11 cellular contexts compared by ENCODE assay signal in genomic region chr9:136343121-136343883, GRCh38. TPM values are rescaled to one million over a fixed set of nuclear protein-coding genes. Genes with fewer than 3 reads are reported as not detected.
DNase-seq lines count a peak whose midpoint lies in the region; ATAC-seq and TF ChIP-seq lines count a peak whose summit lies in the region.
"Had no signal": no experiment of that assay in that cellular context is flagged by ENCODE, and none has a peak within 500 bp of the region (broad histone marks: within the 10 kb centered on the region; RNA-seq: fewer than 3 reads in every experiment).

No MANE protein-coding gene starts in this region.

- no peak for TF ChIP-seq CTCF in BE2C (IDR thresholded peaks at IDR 0.05; ENCODE audit: low read depth, low read length)

- H3K27me3 Mint-ChIP-seq in activated naive CD4-positive, alpha-beta T cell treated with anti-CD3 and anti-CD28 coated beads for 36 hours (ENCODE audit: low read depth) = no peaks in the 10 kb centered on the region
- H3K27me3 Mint-ChIP-seq: effector memory CD8-positive, alpha-beta T cell had no signal

- H3K27ac Mint-ChIP-seq in activated naive CD4-positive, alpha-beta T cell treated with anti-CD3 and anti-CD28 coated beads for 36 hours = no peak overlapping the region
- H3K27ac Mint-ChIP-seq: effector memory CD8-positive, alpha-beta T cell; immature natural killer cell had no signal

- H3K27me3 ChIP-seq in BE2C (no peaks in the 10 kb centered on the region), duodenal mucosa (ENCODE audit: control insufficient read depth in 1 of 2, insufficient read depth in 2 of 2, low read length in 2 of 2) (no peaks in the 10 kb centered on the region)

- H3K36me3 ChIP-seq in BE2C = peaks cover 19% of the 10 kb centered on the region
- H3K36me3 ChIP-seq in duodenal mucosa (ENCODE audit: control insufficient read depth in 1 of 2, insufficient read depth in 2 of 2, low read length in 2 of 2) = no peaks in the 10 kb centered on the region
- H3K36me3 ChIP-seq in mesodermal cell (ENCODE audit: control insufficient read depth, insufficient read depth, low read length) = peaks cover 35% of the 10 kb centered on the region

- no peaks in the 10 kb centered on the region for H3K9me3 Mint-ChIP-seq in activated naive CD4-positive, alpha-beta T cell treated with anti-CD3 and anti-CD28 coated beads for 36 hours
- H3K9me3 Mint-ChIP-seq: effector memory CD8-positive, alpha-beta T cell; immature natural killer cell had no signal

- 69 to 83% methylated on average over 18 to 23 of the region's 23 CpGs for WGBS in mesodermal cell (ENCODE audit: insufficient coverage in 2 of 2), 2 experiments

- peak overlapping the region; percentile 22; the same call in 1 of the 2 replicates for H3K4me3 ChIP-seq in BE2C (ENCODE audit: low read depth, low read length)
- peak overlapping the region; percentile 32 to 43 for H3K4me3 ChIP-seq in duodenal mucosa (ENCODE audit: low read depth in 1 of 2, low read length in 2 of 2)
- no peak overlapping the region for H3K4me3 ChIP-seq in mesodermal cell (ENCODE audit: extremely low read depth, insufficient read depth, low read length, poor library complexity, severe bottlenecking)

- no peaks in the 10 kb centered on the region for H3K9me3 ChIP-seq in BE2C
- H3K9me3 ChIP-seq in duodenal mucosa (ENCODE audit: control insufficient read depth in 1 of 2, low read length in 2 of 2) = no peaks in the 10 kb centered on the region
- H3K9me3 ChIP-seq in mesodermal cell (ENCODE audit: control insufficient read depth, low read length) = no peaks in the 10 kb centered on the region

- no peaks in the 10 kb centered on the region for H3K4me1 Mint-ChIP-seq in activated naive CD4-positive, alpha-beta T cell treated with anti-CD3 and anti-CD28 coated beads for 36 hours (ENCODE audit: low read depth)

- DNase-seq in BE2C (no peak), NOMO-1 treated with dmso at 0.1 percent for 144 hours (lab: John Stamatoyannopoulos, UW; ENCODE audit: unreplicated experiment) (no peak)
- DNase-seq in activated naive CD4-positive, alpha-beta T cell treated with anti-CD3 and anti-CD28 coated beads for 36 hours = no peak
- DNase-seq: activated gamma-delta T cell, GF-D8, NCI-H2081 treated with DMSO at 0.1 percent for 48 hours had no signal

- H3K4me3 Mint-ChIP-seq in activated naive CD4-positive, alpha-beta T cell treated with anti-CD3 and anti-CD28 coated beads for 36 hours = no peak overlapping the region

- ATAC-seq in GM19467 (IDR thresholded peaks at IDR 0.05; ENCODE audit: unreplicated experiment) = no peak

- H3K4me1 ChIP-seq in BE2C (peaks cover 33% of the 10 kb centered on the region), duodenal mucosa (ENCODE audit: control insufficient read depth in 1 of 2, insufficient read depth in 2 of 2, low read length in 2 of 2) (peaks cover 7 to 8% of the 10 kb centered on the region in 2 donors), mesodermal cell (ENCODE audit: control insufficient read depth, insufficient read depth, low read length, poor library complexity, severe bottlenecking) (peaks cover 17% of the 10 kb centered on the region)

- H3K9ac ChIP-seq in duodenal mucosa (ENCODE audit: low read depth in 1 of 2, low read length in 2 of 2) = peak overlapping the region in 1 of 2 donors; percentile 11

- H3K36me3 Mint-ChIP-seq in activated naive CD4-positive, alpha-beta T cell treated with anti-CD3 and anti-CD28 coated beads for 36 hours (ENCODE audit: low read depth) = no peaks in the 10 kb centered on the region
- H3K36me3 Mint-ChIP-seq: immature natural killer cell had no signal

- CTCF ChIA-PET in activated naive CD4-positive, alpha-beta T cell treated with anti-CD3 and anti-CD28 coated beads for 36 hours (lab: Charles Lee) = no interaction called here

- intact Hi-C loops in activated naive CD4-positive, alpha-beta T cell treated with anti-CD3 and anti-CD28 coated beads for 36 hours (cut with micrococcal nuclease) = no loop called here

- H3K27ac ChIP-seq in duodenal mucosa (ENCODE audit: low read depth, low read length) (no peak overlapping the region), mesodermal cell (ENCODE audit: low read depth, low read length, severe bottlenecking) (peak overlapping the region; percentile 87)

RNA-seq across cellular contexts. Expression of gene GPSM1, which starts 16.0 kb away (rescaled TPM):
- 131 TPM for polyA plus RNA-seq in BE2C (2012; ENCODE audit: insufficient read depth, insufficient read length, low read depth)
- 47.8 TPM for polyA plus RNA-seq in mesodermal cell (2013, experiment 1 of 2)
- polyA plus RNA-seq in mesodermal cell (2013, experiment 2 of 2) = 38.3 TPM
- total RNA-seq in activated naive CD4-positive, alpha-beta T cell treated with anti-CD3 and anti-CD28 coated beads for 36 hours = 1 to 10 TPM; 9.0 TPM

RNA-seq across cellular contexts. Expression of gene DNLZ, which starts 20.2 kb away (rescaled TPM):
- 95.7 TPM for polyA plus RNA-seq in BE2C (2012; ENCODE audit: insufficient read depth, insufficient read length, low read depth)
- 13.4 TPM for polyA plus RNA-seq in mesodermal cell (2013, experiment 1 of 2)
- polyA plus RNA-seq in mesodermal cell (2013, experiment 2 of 2) = 10.4 TPM
- 10 to 100 TPM in 1 of 2 experiments, 1 to 10 TPM in 1; 9.9 to 12.0 TPM for total RNA-seq in activated naive CD4-positive, alpha-beta T cell treated with anti-CD3 and anti-CD28 coated beads for 36 hours

RNA-seq across cellular contexts. Expression of gene CARD9, which starts 30.2 kb away (rescaled TPM):
- polyA plus RNA-seq in BE2C (2012; ENCODE audit: insufficient read depth, insufficient read length, low read depth) = 47.9 TPM
- 0.37 TPM for polyA plus RNA-seq in mesodermal cell (2013, experiment 1 of 2)
- 0.40 TPM for polyA plus RNA-seq in mesodermal cell (2013, experiment 2 of 2)
- total RNA-seq in activated naive CD4-positive, alpha-beta T cell treated with anti-CD3 and anti-CD28 coated beads for 36 hours = under 1 TPM; 0.12 to 0.22 TPM

RNA-seq across cellular contexts. Expression of gene CCDC187, which starts 39.4 kb away (rescaled TPM):
- not detected for polyA plus RNA-seq in BE2C (2012; ENCODE audit: insufficient read depth, insufficient read length, low read depth)
- polyA plus RNA-seq in mesodermal cell (2013, experiment 1 of 2) = not detected
- polyA plus RNA-seq in mesodermal cell (2013, experiment 2 of 2) = not detected
- not detected for total RNA-seq in activated naive CD4-positive, alpha-beta T cell treated with anti-CD3 and anti-CD28 coated beads for 36 hours
- polyA plus RNA-seq: immature natural killer cell had no signal

RNA-seq across cellular contexts. Expression of gene SNAPC4, which starts 56.7 kb away (rescaled TPM):
- polyA plus RNA-seq in BE2C (2012; ENCODE audit: insufficient read depth, insufficient read length, low read depth) = 56.9 TPM
- 11.4 TPM for polyA plus RNA-seq in mesodermal cell (2013, experiment 1 of 2)
- 10.1 TPM for polyA plus RNA-seq in mesodermal cell (2013, experiment 2 of 2)
- 10 to 100 TPM; 12.3 to 14.1 TPM for total RNA-seq in activated naive CD4-positive, alpha-beta T cell treated with anti-CD3 and anti-CD28 coated beads for 36 hours
